16 cellular contexts compared by ENCODE assay signal in the genomic region with DNA sequence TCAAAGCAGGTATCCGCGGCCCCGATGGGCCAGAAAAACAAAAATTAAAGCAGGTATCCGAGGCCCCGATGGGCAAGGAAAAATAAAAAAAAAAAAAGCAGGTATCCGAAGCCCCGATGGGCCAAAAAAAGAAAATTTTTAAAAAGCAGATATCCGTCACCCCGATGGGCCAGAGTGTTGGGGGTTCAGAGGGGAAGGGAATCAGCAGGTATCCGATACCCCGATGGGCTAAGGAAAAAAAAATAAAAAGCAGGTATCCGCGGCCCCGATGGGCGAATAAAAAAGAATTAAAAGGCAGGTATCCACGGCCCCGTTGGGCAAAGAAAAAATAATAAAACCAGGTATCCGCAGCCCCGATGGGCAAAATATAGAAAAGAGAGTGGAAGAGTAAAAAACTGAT. TPM values are rescaled to one million over a fixed set of nuclear protein-coding genes. Genes with fewer than 3 reads are reported as not detected.
DNase-seq lines count a peak whose midpoint lies in the region; ATAC-seq and TF ChIP-seq lines count a peak whose summit lies in the region.
"Had no signal": no experiment of that assay in that cellular context is flagged by ENCODE, and none has a peak within 500 bp of the region (broad histone marks: within the 10 kb centered on the region; RNA-seq: fewer than 3 reads in every experiment).

No MANE protein-coding gene starts in this region.

- CTCF ChIA-PET in CD4-positive, alpha-beta T cell (lab: Charles Lee), result no interaction called here

- H3K4me1 Mint-ChIP-seq in CD4-positive, alpha-beta T cell (ENCODE audit: low read depth), result no peaks in the 10 kb centered on the region

- no peak for DNase-seq in CD4-positive, alpha-beta T cell
- DNase-seq in fibroblast of mammary gland (ENCODE audit: low read depth) (no peak), retinal pigment epithelial cell (ENCODE audit: low read depth) (no peak), NCI-H1436 treated with DMSO at 0.1 percent for 48 hours (lab: John Stamatoyannopoulos, UW) (no peak), medulla oblongata (ENCODE audit: extremely low spot score) (no peak), hypothalamus (lab: John Stamatoyannopoulos, UW) (no peak)
- DNase-seq: HCEC 1CT; islet precursor cell; NCI-H1105; NK-92 treated with Interleukin-12 subunit alpha and Interleukin-12 subunit beta, amount 100 ng/mL, for 24 hours; stimulated activated CD4-positive, alpha-beta T cell treated with anti-CD3 and anti-CD28 coated beads, Interleukin-2, amount 100 ng/mL, for 24 hours had no signal

- H3K4me3 ChIP-seq in WI38 (ENCODE audit: low read depth, low read length) (peak overlapping the region; percentile 80), fibroblast of mammary gland (ENCODE audit: control insufficient read depth, low read depth, low read length) (peak overlapping the region; percentile 58), retinal pigment epithelial cell (ENCODE audit: low read length) (peak overlapping the region; percentile 90)
- H3K4me3 ChIP-seq: mucosa of descending colon had no signal

- POLR2A ChIA-PET in CD4-positive, alpha-beta T cell (lab: Charles Lee), result no interaction called here

- H3K27me3 Mint-ChIP-seq in CD4-positive, alpha-beta T cell, result no peaks in the 10 kb centered on the region
- H3K27me3 Mint-ChIP-seq: activated naive CD8-positive, alpha-beta T cell had no signal

- H3K27ac ChIP-seq in CD4-positive, alpha-beta T cell (ENCODE audit: low read depth, low read length), result peak overlapping the region; percentile 35

- H3K9me3 ChIP-seq in CD4-positive, alpha-beta T cell (ENCODE audit: control insufficient read depth, low read length), result no peaks in the 10 kb centered on the region
- H3K9me3 ChIP-seq: mucosa of descending colon had no signal

- H3K27ac Mint-ChIP-seq in CD4-positive, alpha-beta T cell, result no peak overlapping the region
- H3K27ac Mint-ChIP-seq: activated naive CD8-positive, alpha-beta T cell had no signal

- no peak overlapping the region for H3K4me3 Mint-ChIP-seq in CD4-positive, alpha-beta T cell
- H3K4me3 Mint-ChIP-seq: activated naive CD8-positive, alpha-beta T cell had no signal

- no peak for ATAC-seq in CD4-positive, alpha-beta T cell (ENCODE audit: poor library complexity)
- ATAC-seq in HG02678 (IDR thresholded peaks at IDR 0.05; ENCODE audit: unreplicated experiment), result no peak

- H3K9me3 Mint-ChIP-seq in CD4-positive, alpha-beta T cell, result no peaks in the 10 kb centered on the region

- TF ChIP-seq CTCF in CD4-positive, alpha-beta T cell (IDR thresholded peaks at IDR 0.05), result no peak
- TF ChIP-seq CTCF in WI38 (IDR thresholded peaks at IDR 0.05; ENCODE audit: low read depth, low read length) (no peak), fibroblast of mammary gland (conservative IDR thresholded peaks at IDR 0.05; ENCODE audit: control insufficient read depth, insufficient read depth, low read depth, low read length) (no peak), retinal pigment epithelial cell (conservative IDR thresholded peaks at IDR 0.05; ENCODE audit: low read depth, low read length) (no peak)

- H3K36me3 Mint-ChIP-seq in CD4-positive, alpha-beta T cell (ENCODE audit: low read depth), result no peaks in the 10 kb centered on the region
- H3K36me3 Mint-ChIP-seq: activated naive CD8-positive, alpha-beta T cell had no signal

- no peaks in the 10 kb centered on the region for H3K27me3 ChIP-seq in CD4-positive, alpha-beta T cell (ENCODE audit: control insufficient read depth, insufficient read depth, low read length)

- intact Hi-C loops in CD4-positive, alpha-beta T cell (cut with DNase I, micrococcal nuclease), result loop anchor here in 1 of 2 experiments (10.0 kb wide), 1 partner anchor 1753 kb away; no protein-coding TSS in a partner anchor

RNA-seq across cellular contexts. Expression of gene XIST, which starts 0.5 kb away (rescaled TPM):
- total RNA-seq in CD4-positive, alpha-beta T cell, result not detected
- total RNA-seq: T-helper 2 cell treated with Interferon-gamma antibody and Interleukin-4, amounts not matched to agents 100 ng/mL and 5 ng/mL, for 36 hours had no signal
